18 cellular contexts compared by ENCODE assay signal in the genomic region with DNA sequence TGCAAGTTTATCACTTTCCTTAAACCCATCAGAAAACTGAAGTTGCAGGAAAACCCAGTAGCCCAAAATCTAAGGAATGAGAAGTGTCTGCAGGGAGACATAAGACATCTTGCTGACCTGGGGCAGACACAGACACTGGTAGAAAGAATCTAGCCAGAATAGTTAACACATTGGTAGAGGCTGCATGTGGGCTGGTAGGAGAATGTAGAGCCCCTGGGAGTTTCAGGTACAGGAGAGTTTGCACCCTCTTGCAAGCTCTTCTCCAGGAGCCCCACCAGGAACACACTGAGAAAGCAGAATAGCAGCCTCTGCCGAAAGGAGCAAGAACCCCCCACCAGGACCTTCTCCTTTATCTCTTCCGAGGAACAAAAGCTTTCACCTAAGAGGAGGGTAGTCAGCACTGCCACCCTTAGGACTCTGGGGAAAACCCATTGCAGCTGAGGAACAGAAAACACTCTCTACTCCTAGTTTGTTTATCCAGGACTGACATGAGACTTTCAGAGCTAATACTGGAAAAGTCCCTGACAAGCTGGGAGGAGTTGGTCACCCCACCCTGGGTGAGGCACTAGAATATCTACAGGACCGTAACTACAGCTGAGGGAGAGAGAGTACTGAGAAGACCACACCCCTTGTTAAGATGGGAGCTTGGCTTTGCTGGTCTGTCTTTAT. TPM values are rescaled to one million over a fixed set of nuclear protein-coding genes. Genes with fewer than 3 reads are reported as not detected.
A peak's percentile ranks its signal among the peaks of the same experiment; 100 is the strongest.
DNase-seq lines count a peak whose midpoint lies in the region; ATAC-seq and TF ChIP-seq lines count a peak whose summit lies in the region.
"Had no signal": no experiment of that assay in that cellular context is flagged by ENCODE, and none has a peak within 500 bp of the region (broad histone marks: within the 10 kb centered on the region; RNA-seq: fewer than 3 reads in every experiment).

No MANE protein-coding gene starts in this region.

- H3K36me3 ChIP-seq in left lung: no peaks in the 10 kb centered on the region
- H3K36me3 ChIP-seq: MG63, uterus had no signal

- DNase-seq in HUDEP-2 (lab: John Stamatoyannopoulos, UW; ENCODE audit: unreplicated experiment in 76 of 76): peak in 46 of 76 experiments; percentile 10 to 80 (median 38)
- DNase-seq in left lung: no peak
- DNase-seq in NCI-H1417 (lab: John Stamatoyannopoulos, UW): no peak
- no peak for DNase-seq in SHP77 (lab: John Stamatoyannopoulos, UW)
- no peak for DNase-seq in NCI-H526 treated with DMSO at 0.1 percent for 48 hours (lab: John Stamatoyannopoulos, UW)
- DNase-seq in NCI-H187 treated with DMSO at 0.1 percent for 48 hours (lab: John Stamatoyannopoulos, UW): no peak
- DNase-seq: activated CD8-positive, alpha-beta T cell treated with anti-CD3 and anti-CD28 coated beads, Interleukin-2, amount 10 ng/mL, durations not matched to agents 7 days and 5 days; activated T-cell treated with anti-CD3 and anti-CD28 coated beads, Interleukin-2, amount 50 U/mL, for 48 hours; COR-L47; H9; MG63; NCI-H1694; stimulated activated CD4-positive, alpha-beta T cell treated with anti-CD3 and anti-CD28 coated beads, Interleukin-2, amount 100 ng/mL, for 48 hours; uterus had no signal

- H3K4me1 ChIP-seq in left lung: no peaks in the 10 kb centered on the region
- H3K4me1 ChIP-seq: uterus had no signal

- intact Hi-C loops in left lung (cut with DNase I): no loop called here

- H3K27ac ChIP-seq in left lung: no peak overlapping the region
- H3K27ac ChIP-seq: uterus, VCaP had no signal

- no peaks in the 10 kb centered on the region for H3K9me3 ChIP-seq in left lung
- H3K9me3 ChIP-seq: MG63, uterus had no signal

- no peaks in the 10 kb centered on the region for H3K27me3 ChIP-seq in left lung
- H3K27me3 ChIP-seq: MG63, uterus had no signal

- peak; percentile 61 for ATAC-seq in GM19025 (IDR thresholded peaks at IDR 0.05; ENCODE audit: low read depth, unreplicated experiment)
- peak; percentile 53 for ATAC-seq in HG02759 (IDR thresholded peaks at IDR 0.05; ENCODE audit: unreplicated experiment)
- peak; percentile 39 for ATAC-seq in left lung
- ATAC-seq: activated CD8-positive, alpha-beta T cell treated with anti-CD3 and anti-CD28 coated beads, Interleukin-2, amount 10 ng/mL, durations not matched to agents 7 days and 5 days; activated naive CD4-positive, alpha-beta T cell treated with anti-CD3 and anti-CD28 coated beads, Interleukin-2, amount 50 U/mL, for 72 hours had no signal

- H3K4me3 ChIP-seq in left lung: no peak overlapping the region
- H3K4me3 ChIP-seq: MG63, uterus had no signal

- no peak for TF ChIP-seq CTCF in left lung (IDR thresholded peaks at IDR 0.05)

RNA-seq across cellular contexts. Expression of gene OGFRL1, which starts 10.6 kb away (rescaled TPM):
- total RNA-seq in left lung: 10 to 100 TPM; 21.0 to 28.9 TPM

Comparison
In these comparisons a context has a peak if more than half of its experiments do, and no peak if none do; other contexts are left out.
1. DNase-seq: peak in HUDEP-2 (46 of 76); none in left lung (0 of 2), NCI-H1417 (0 of 3), SHP77 (0 of 2), NCI-H526 treated with DMSO at 0.1 percent for 48 hours (single experiment) and NCI-H187 treated with DMSO at 0.1 percent for 48 hours (single experiment).
2. Peak in every context shown above with its lines, with median percentiles within 50 percentile points of each other: ATAC-seq.